ENCODE assay signal across 10 cellular contexts in the genomic region with DNA sequence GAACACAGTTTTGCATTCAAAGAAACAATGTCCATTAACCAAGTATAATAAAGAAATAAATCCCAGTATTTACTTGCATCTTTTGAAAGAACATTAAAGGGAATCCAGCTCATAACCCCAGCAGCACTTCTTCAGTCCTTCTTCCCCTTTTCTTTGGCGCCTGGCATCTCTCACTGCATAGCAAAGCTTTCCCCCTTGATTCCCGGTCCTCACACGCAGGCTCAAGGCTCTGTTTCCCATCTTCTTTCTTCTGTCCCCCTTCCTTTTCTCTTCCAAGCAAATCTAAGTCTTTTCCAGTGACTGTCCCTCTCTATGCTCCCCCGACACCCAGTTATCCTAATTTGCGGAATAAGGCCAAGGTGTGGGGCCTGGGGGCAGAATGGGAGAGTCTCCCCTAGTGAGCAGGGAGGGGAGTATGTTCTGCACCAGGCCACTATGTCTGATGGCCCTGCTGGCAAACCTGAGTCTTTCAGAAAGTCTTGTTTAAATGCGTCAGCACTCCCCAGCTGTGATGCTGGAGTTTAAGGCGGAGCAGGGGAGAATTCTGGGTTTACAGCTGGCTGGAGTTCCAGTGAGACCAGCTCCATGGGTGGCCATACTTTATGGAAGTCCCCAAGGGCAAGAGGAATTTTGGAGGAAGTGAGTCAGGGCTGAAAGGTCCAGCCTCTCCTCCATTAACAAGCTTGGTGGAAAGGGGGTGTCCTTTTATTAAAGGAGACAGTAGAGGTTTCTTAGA.
A peak's percentile ranks its signal among the peaks of the same experiment; 100 is the strongest.
DNase-seq lines count a peak whose midpoint lies in the region; ATAC-seq and TF ChIP-seq lines count a peak whose summit lies in the region.
"Had no signal": no experiment of that assay in that cellular context is flagged by ENCODE, and none has a peak within 500 bp of the region (broad histone marks: within the 10 kb centered on the region; RNA-seq: fewer than 3 reads in every experiment).

No MANE protein-coding gene starts in this region.

- TF ChIP-seq CTCF in AG09309 (IDR thresholded peaks at IDR 0.05; ENCODE audit: control insufficient read depth, insufficient read depth, low read depth, low read length, missing control alignments) = no peak
- TF ChIP-seq CTCF in nephron (IDR thresholded peaks at IDR 0.05; ENCODE audit: unreplicated experiment in 3 of 3) = no peak

- peaks cover 46% of the 10 kb centered on the region for H3K36me3 ChIP-seq in effector memory CD4-positive, alpha-beta T cell (ENCODE audit: control insufficient read depth, insufficient read depth, low read length)

- H3K9me3 ChIP-seq in effector memory CD4-positive, alpha-beta T cell (ENCODE audit: control insufficient read depth, low read length) = no peaks in the 10 kb centered on the region

- peaks cover 58% of the 10 kb centered on the region for H3K4me1 Mint-ChIP-seq in nephron

- H3K27me3 Mint-ChIP-seq in nephron (ENCODE audit: low read depth) = peaks cover 2% of the 10 kb centered on the region

- no peak overlapping the region for H3K4me3 ChIP-seq in AG09309 (ENCODE audit: control insufficient read depth, low read depth, low read length)
- H3K4me3 ChIP-seq in effector memory CD4-positive, alpha-beta T cell (ENCODE audit: insufficient read depth, low read depth, low read length, poor library complexity, severe bottlenecking) = no peak overlapping the region

- H3K27ac ChIP-seq in effector memory CD4-positive, alpha-beta T cell (ENCODE audit: insufficient read depth, low read length, poor library complexity, severe bottlenecking) = no peak overlapping the region

- DNase-seq in AG09309 (ENCODE audit: low read depth) (peak; percentile 95), NCI-H69 (lab: John Stamatoyannopoulos, UW) (peak; percentile 2), epidermal melanocyte (ENCODE audit: insufficient read length, low spot score) (peak; percentile 73), NCI-H1417 treated with DMSO at 0.1 percent for 48 hours (lab: John Stamatoyannopoulos, UW) (no peak)
- DNase-seq in effector memory CD4-positive, alpha-beta T cell = no peak
- DNase-seq: natural killer cell, NCI-H524 treated with DMSO at 0.1 percent for 48 hours had no signal

- ATAC-seq in HG03280 (IDR thresholded peaks at IDR 0.05; ENCODE audit: unreplicated experiment) (no peak), GM21528 (IDR thresholded peaks at IDR 0.05; ENCODE audit: low FRiP score, unreplicated experiment) (no peak)
- ATAC-seq: natural killer cell had no signal

- H3K36me3 Mint-ChIP-seq in nephron (ENCODE audit: low read depth) = peaks cover 9% of the 10 kb centered on the region
- H3K36me3 Mint-ChIP-seq: natural killer cell had no signal

- H3K4me1 ChIP-seq in effector memory CD4-positive, alpha-beta T cell (ENCODE audit: control insufficient read depth, insufficient read depth, low read length, poor library complexity, severe bottlenecking) = no peaks in the 10 kb centered on the region

- H3K27me3 ChIP-seq in effector memory CD4-positive, alpha-beta T cell (replicated peaks; ENCODE audit: control insufficient read depth, insufficient read depth, low read length, poor library complexity, severe bottlenecking) = no peaks in the 10 kb centered on the region

- no peak overlapping the region for H3K4me3 Mint-ChIP-seq in nephron
- H3K4me3 Mint-ChIP-seq: natural killer cell had no signal

- no peaks in the 10 kb centered on the region for H3K9me3 Mint-ChIP-seq in nephron
- H3K9me3 Mint-ChIP-seq: natural killer cell had no signal

- H3K27ac Mint-ChIP-seq in nephron = peak overlapping the region; percentile 63 to 78 (median 75)

Comparison
In these comparisons a context has a peak if more than half of its experiments do, and no peak if none do; other contexts are left out.
1. DNase-seq: peak in AG09309 (single experiment), NCI-H69 (single experiment) and epidermal melanocyte (single experiment); none in effector memory CD4-positive, alpha-beta T cell (0 of 3) and NCI-H1417 treated with DMSO at 0.1 percent for 48 hours (single experiment).